In genomic region chr1:156119503-156120209, GRCh38 we compare ENCODE assay signal across 8 cellular contexts. TPM values are rescaled to one million over a fixed set of nuclear protein-coding genes. Genes with fewer than 3 reads are reported as not detected.
A peak's percentile ranks its signal among the peaks of the same experiment; 100 is the strongest.
DNase-seq lines count a peak whose midpoint lies in the region; ATAC-seq and TF ChIP-seq lines count a peak whose summit lies in the region.

No MANE protein-coding gene starts in this region.

- H3K4me1 Mint-ChIP-seq in nephron progenitor cell: peaks cover 65% of the 10 kb centered on the region

- TF ChIP-seq CTCF in GM12875 (IDR thresholded peaks at IDR 0.05; ENCODE audit: borderline replicate concordance, insufficient read depth, low read depth, low read length): peak; percentile 27; the same call in 1 of the 2 replicates
- peak in 1 of 56 donors; percentile 5 for TF ChIP-seq CTCF in dorsolateral prefrontal cortex (IDR thresholded peaks at IDR 0.05 in 54 of 56, conservative IDR thresholded peaks at IDR 0.05 in 2 of 56; ENCODE audit: low read depth in 1 of 56, partially characterized antibody in 56 of 56)
- no peak for TF ChIP-seq CTCF in nephron progenitor cell (IDR thresholded peaks at IDR 0.05)

- H3K4me3 Mint-ChIP-seq in nephron progenitor cell: no peak overlapping the region

- H3K4me3 ChIP-seq in GM12875 (ENCODE audit: low read depth, low read length): no peak overlapping the region
- H3K4me3 ChIP-seq in dorsolateral prefrontal cortex: peak overlapping the region in 19 of 59 donors; percentile 3 to 100 (median 29)

- H3K9me3 Mint-ChIP-seq in nephron progenitor cell: no peaks in the 10 kb centered on the region

- peaks cover 17% of the 10 kb centered on the region for H3K36me3 Mint-ChIP-seq in nephron progenitor cell (ENCODE audit: low read depth)

- ATAC-seq in HG02885 (IDR thresholded peaks at IDR 0.05; ENCODE audit: poor library complexity, unreplicated experiment) (no peak), HG03442 (IDR thresholded peaks at IDR 0.05; ENCODE audit: unreplicated experiment) (no peak)

- H3K27ac ChIP-seq in dorsolateral prefrontal cortex: peak overlapping the region in 57 of 59 donors; percentile 14 to 98 (median 90)

- H3K27ac Mint-ChIP-seq in nephron progenitor cell: peak overlapping the region; percentile 44

- intact Hi-C loops in dorsolateral prefrontal cortex (cut with DNase I): no loop called here

- peaks cover 15% of the 10 kb centered on the region for H3K27me3 Mint-ChIP-seq in nephron progenitor cell (ENCODE audit: low read depth, poor library complexity)

- peak; percentile 31 to 53 for DNase-seq in SHP77 (lab: John Stamatoyannopoulos, UW)
- peak in 3 of 10 donors; percentile 41 to 72 (median 64) for DNase-seq in dorsolateral prefrontal cortex
- no peak for DNase-seq in nephron progenitor cell
- no peak for DNase-seq in NCI-H187 treated with DMSO at 0.1 percent for 48 hours (lab: John Stamatoyannopoulos, UW)
- no peak for DNase-seq in NCI-H1105 treated with DMSO at 0.1 percent for 48 hours (lab: John Stamatoyannopoulos, UW)

- no peaks in the 10 kb centered on the region for H3K27me3 ChIP-seq in dorsolateral prefrontal cortex

RNA-seq across cellular contexts. Expression of gene LMNA, which starts 5.1 kb away (rescaled TPM):
- 100 to 1,000 TPM in 10 of 120 experiments, 10 to 100 TPM in 110; 32.8 to 189 (median 59.9) TPM for total RNA-seq in dorsolateral prefrontal cortex

RNA-seq across cellular contexts. Expression of gene SEMA4A, which starts 33.7 kb away (rescaled TPM):
- total RNA-seq in dorsolateral prefrontal cortex: 10 to 100 TPM; 10.4 to 48.3 (median 27.5) TPM

RNA-seq across cellular contexts. Expression of gene MEX3A, which starts 37.4 kb away (rescaled TPM):
- 1 to 10 TPM in 84 of 120 experiments, under 1 TPM in 36; 0.44 to 4.6 (median 1.3) TPM for total RNA-seq in dorsolateral prefrontal cortex

RNA-seq across cellular contexts. Expression of gene RAB25, which starts 58.7 kb away (rescaled TPM):
- 1 to 10 TPM in 44 of 120 experiments, under 1 TPM in 36, not detected in 40; 0.44 to 3.3 (median 1.0) TPM for total RNA-seq in dorsolateral prefrontal cortex

Comparison
In these comparisons a context has a peak if more than half of its experiments do, and no peak if none do; other contexts are left out.
1. DNase-seq: peak in SHP77 (2 of 2); none in nephron progenitor cell (single experiment), NCI-H187 treated with DMSO at 0.1 percent for 48 hours (single experiment) and NCI-H1105 treated with DMSO at 0.1 percent for 48 hours (single experiment).